In the genomic region with DNA sequence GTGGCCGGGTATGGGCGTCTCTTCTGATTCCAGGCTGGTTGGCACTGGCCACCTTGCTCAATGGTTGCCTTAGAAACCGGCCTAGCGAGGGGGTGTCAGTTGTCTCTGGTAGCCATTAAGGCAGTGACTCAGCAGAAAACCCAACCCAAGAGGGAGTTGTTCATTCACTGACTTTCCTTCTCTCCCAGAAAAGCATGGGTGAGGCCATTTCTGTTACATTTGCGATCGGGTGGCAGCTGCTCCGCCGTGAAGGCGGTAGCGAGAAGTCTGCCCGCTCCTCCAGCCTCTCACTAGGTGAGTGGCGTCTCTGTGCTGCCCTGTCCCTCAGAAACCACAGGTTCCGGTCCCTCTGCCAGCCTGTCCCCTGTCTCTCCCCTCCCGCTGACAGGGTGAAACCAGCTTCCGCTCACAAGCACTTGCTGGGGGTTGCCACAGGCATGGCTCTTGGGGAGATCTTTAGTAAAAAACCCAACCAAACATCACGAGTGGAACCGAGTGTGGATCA, we compare ENCODE assay signal across 8 cellular contexts. TPM values are rescaled to one million over a fixed set of nuclear protein-coding genes. Genes with fewer than 3 reads are reported as not detected.
DNase-seq lines count a peak whose midpoint lies in the region; ATAC-seq and TF ChIP-seq lines count a peak whose summit lies in the region.

No MANE protein-coding gene starts in this region.

- no peaks in the 10 kb centered on the region for H3K36me3 Mint-ChIP-seq in CD4-positive, alpha-beta memory T cell
- H3K36me3 Mint-ChIP-seq in activated T-helper 17 cell treated with anti-CD3 and anti-CD28 coated beads, Interleukin-2, amount 50 U/mL, for 72 hours (ENCODE audit: low read depth) = peaks cover 12% of the 10 kb centered on the region

- POLR2A ChIA-PET in CD4-positive, alpha-beta memory T cell (lab: Charles Lee; ENCODE audit: partially characterized antibody) = interaction anchor here (0.6 to 2.2 kb wide), 10 partner anchors 11 to 430 kb away, joined by 3 to 14 read pairs (median 4); partner anchors contain the start of genes HCFC1 and TMEM187

- peaks cover 10 to 18% (median 13%) of the 10 kb centered on the region in 4 donors for H3K4me1 Mint-ChIP-seq in CD4-positive, alpha-beta memory T cell
- no peaks in the 10 kb centered on the region for H3K4me1 Mint-ChIP-seq in activated T-helper 17 cell treated with anti-CD3 and anti-CD28 coated beads, Interleukin-2, amount 50 U/mL, for 72 hours

- H3K27me3 Mint-ChIP-seq in CD4-positive, alpha-beta memory T cell = no peaks in the 10 kb centered on the region
- H3K27me3 Mint-ChIP-seq in activated T-helper 17 cell treated with anti-CD3 and anti-CD28 coated beads, Interleukin-2, amount 50 U/mL, for 72 hours = no peaks in the 10 kb centered on the region

- intact Hi-C loops in CD4-positive, alpha-beta memory T cell (cut with micrococcal nuclease) = loop anchor here (1.0 kb wide), 1 partner anchor 11 kb away; no protein-coding TSS in a partner anchor
- intact Hi-C loops in right cardiac atrium (cut with DNase I) = no loop called here
- intact Hi-C loops in sigmoid colon (cut with DNase I) = no loop called here

- peak; percentile 26 to 64 (median 39) for DNase-seq in CD4-positive, alpha-beta memory T cell
- DNase-seq in NCI-H2196 (lab: John Stamatoyannopoulos, UW; ENCODE audit: unreplicated experiment) (peak; percentile 37), right cardiac atrium (no peak), sigmoid colon (no peak)
- peak; percentile 24 for DNase-seq in stimulated activated CD8-positive, alpha-beta memory T cell treated with anti-CD3 and anti-CD28 coated beads, Interleukin-4, amount 100 ng/mL, for 24 hours (ENCODE audit: low read depth)

- H3K27ac Mint-ChIP-seq in CD4-positive, alpha-beta memory T cell = peak overlapping the region; percentile 43 to 92 (median 79)
- H3K27ac Mint-ChIP-seq in activated T-helper 17 cell treated with anti-CD3 and anti-CD28 coated beads, Interleukin-2, amount 50 U/mL, for 72 hours = peak overlapping the region; percentile 85

- H3K4me3 Mint-ChIP-seq in CD4-positive, alpha-beta memory T cell = peak overlapping the region; percentile 67 to 88 (median 79)
- H3K4me3 Mint-ChIP-seq in activated T-helper 17 cell treated with anti-CD3 and anti-CD28 coated beads, Interleukin-2, amount 50 U/mL, for 72 hours = peak overlapping the region; percentile 73

- H3K9me3 ChIP-seq in CD4-positive, alpha-beta memory T cell (ENCODE audit: control insufficient read depth in 1 of 2, low read length in 2 of 2) = no peaks in the 10 kb centered on the region
- no peaks in the 10 kb centered on the region for H3K9me3 ChIP-seq in right cardiac atrium (ENCODE audit: control insufficient read depth, low read length)
- no peaks in the 10 kb centered on the region for H3K9me3 ChIP-seq in sigmoid colon

- no peak overlapping the region for H3K27ac ChIP-seq in CD4-positive, alpha-beta memory T cell (ENCODE audit: low read depth, low read length)
- H3K27ac ChIP-seq in right cardiac atrium (ENCODE audit: low read length) (no peak overlapping the region), sigmoid colon (peak overlapping the region in 1 of 4 donors; percentile 48)

- 79% methylated on average over 17 of the region's 17 CpGs for WGBS in right cardiac atrium
- 45 to 77% methylated on average over 17 of the region's 17 CpGs for WGBS in sigmoid colon, 2 donors

- ATAC-seq in GM21619 (IDR thresholded peaks at IDR 0.05; ENCODE audit: unreplicated experiment) (peak; percentile 62), right cardiac atrium (peak; percentile 40 to 58), GM19023 (IDR thresholded peaks at IDR 0.05; ENCODE audit: unreplicated experiment) (no peak)
- ATAC-seq in activated T-helper 17 cell treated with anti-CD3 and anti-CD28 coated beads, Interleukin-2, amount 50 U/mL, for 72 hours (replicated peaks) = peak; percentile 97

- H3K9me3 Mint-ChIP-seq in CD4-positive, alpha-beta memory T cell = peaks cover 0 to 3% (median 0%) of the 10 kb centered on the region in 8 donors
- no peaks in the 10 kb centered on the region for H3K9me3 Mint-ChIP-seq in activated T-helper 17 cell treated with anti-CD3 and anti-CD28 coated beads, Interleukin-2, amount 50 U/mL, for 72 hours

- no peak for TF ChIP-seq EP300 in sigmoid colon (IDR thresholded peaks at IDR 0.05)

- peak overlapping the region in 1 of 2 donors; percentile 40 for H3K4me3 ChIP-seq in CD4-positive, alpha-beta memory T cell (ENCODE audit: low read length in 2 of 2)
- no peak overlapping the region for H3K4me3 ChIP-seq in right cardiac atrium (ENCODE audit: low read length)
- no peak overlapping the region for H3K4me3 ChIP-seq in sigmoid colon

- no peaks in the 10 kb centered on the region for H3K36me3 ChIP-seq in CD4-positive, alpha-beta memory T cell (ENCODE audit: insufficient read depth, low read length)
- H3K36me3 ChIP-seq in sigmoid colon = no peaks in the 10 kb centered on the region

- TF ChIP-seq CTCF in sigmoid colon (IDR thresholded peaks at IDR 0.05) = no peak

- TF ChIP-seq POLR2A in sigmoid colon (IDR thresholded peaks at IDR 0.05) = no peak

- CTCF ChIA-PET in CD4-positive, alpha-beta memory T cell (lab: Charles Lee; ENCODE audit: partially characterized antibody) = interaction anchor here (0.7 to 1.0 kb wide), 2 partner anchors 10 to 12 kb away, joined by 3 to 4 read pairs; no protein-coding TSS in a partner anchor

- H3K4me1 ChIP-seq in CD4-positive, alpha-beta memory T cell (ENCODE audit: insufficient read depth, low read length) = peaks cover 15% of the 10 kb centered on the region
- H3K4me1 ChIP-seq in right cardiac atrium (ENCODE audit: control insufficient read depth, insufficient read depth, low read length) (no peaks in the 10 kb centered on the region), sigmoid colon (peaks cover 0 to 4% (median 0%) of the 10 kb centered on the region in 4 donors)

- H3K27me3 ChIP-seq in CD4-positive, alpha-beta memory T cell (ENCODE audit: insufficient read depth, low read length) = no peaks in the 10 kb centered on the region
- H3K27me3 ChIP-seq in right cardiac atrium (ENCODE audit: control insufficient read depth, insufficient read depth) (no peaks in the 10 kb centered on the region), sigmoid colon (no peaks in the 10 kb centered on the region)

RNA-seq across cellular contexts. Expression of gene IRAK1, which starts 17.4 kb away (rescaled TPM):
- 10 to 100 TPM; 66.9 to 74.5 TPM for total RNA-seq in CD4-positive, alpha-beta memory T cell
- polyA plus RNA-seq in CD4-positive, alpha-beta memory T cell = 10 to 100 TPM; 38.1 to 64.5 TPM
- 100 to 1,000 TPM; 113 to 224 TPM for total RNA-seq in activated T-helper 17 cell treated with anti-CD3 and anti-CD28 coated beads, Interleukin-2, amount 50 U/mL, for 72 hours
- total RNA-seq in right cardiac atrium = 10 to 100 TPM; 33.2 to 53.2 (median 43.0) TPM
- polyA plus RNA-seq in right cardiac atrium = 28.2 TPM
- total RNA-seq in sigmoid colon = 10 to 100 TPM; 26.8 to 41.7 (median 37.3) TPM
- 100 to 1,000 TPM in 1 of 3 donors, 10 to 100 TPM in 2; 67.7 to 103 (median 70.3) TPM for polyA plus RNA-seq in sigmoid colon

RNA-seq across cellular contexts. Expression of gene TMEM187, which starts 29.7 kb away (rescaled TPM):
- total RNA-seq in CD4-positive, alpha-beta memory T cell = 10 to 100 TPM; 12.8 to 14.9 TPM
- 10 to 100 TPM; 10.4 to 23.8 TPM for polyA plus RNA-seq in CD4-positive, alpha-beta memory T cell
- 1 to 10 TPM; 7.1 to 7.8 TPM for total RNA-seq in activated T-helper 17 cell treated with anti-CD3 and anti-CD28 coated beads, Interleukin-2, amount 50 U/mL, for 72 hours
- 10 to 100 TPM in 2 of 4 donors, 1 to 10 TPM in 2; 7.6 to 11.9 (median 10.4) TPM for total RNA-seq in right cardiac atrium
- 6.8 TPM for polyA plus RNA-seq in right cardiac atrium
- total RNA-seq in sigmoid colon = 1 to 10 TPM; 3.5 to 8.6 (median 4.4) TPM
- 1 to 10 TPM; 3.6 to 9.3 (median 3.7) TPM for polyA plus RNA-seq in sigmoid colon

RNA-seq across cellular contexts. Expression of gene HCFC1, which starts 30.6 kb away (rescaled TPM):
- 10 to 100 TPM; 52.6 to 53.4 TPM for total RNA-seq in CD4-positive, alpha-beta memory T cell
- polyA plus RNA-seq in CD4-positive, alpha-beta memory T cell = 10 to 100 TPM in 1 of 2 donors, 1 to 10 TPM in 1; 1.6 to 14.9 TPM
- 100 to 1,000 TPM in 1 of 2 donors, 10 to 100 TPM in 1; 85.5 to 134 TPM for total RNA-seq in activated T-helper 17 cell treated with anti-CD3 and anti-CD28 coated beads, Interleukin-2, amount 50 U/mL, for 72 hours
- total RNA-seq in right cardiac atrium = 10 to 100 TPM; 26.9 to 41.4 (median 32.9) TPM
- 17.3 TPM for polyA plus RNA-seq in right cardiac atrium
- total RNA-seq in sigmoid colon = 10 to 100 TPM; 23.5 to 57.3 (median 30.2) TPM
- polyA plus RNA-seq in sigmoid colon = 10 to 100 TPM in 1 of 3 donors, 1 to 10 TPM in 2; 7.4 to 34.4 (median 8.4) TPM

RNA-seq across cellular contexts. Expression of gene RENBP, which starts 57.8 kb away (rescaled TPM):
- total RNA-seq in CD4-positive, alpha-beta memory T cell = 10 to 100 TPM; 17.2 to 21.3 TPM
- polyA plus RNA-seq in CD4-positive, alpha-beta memory T cell = under 1 TPM in 1 of 2 donors, not detected in 1; 0.65 TPM
- total RNA-seq in activated T-helper 17 cell treated with anti-CD3 and anti-CD28 coated beads, Interleukin-2, amount 50 U/mL, for 72 hours = 1 to 10 TPM; 4.7 to 4.9 TPM
- total RNA-seq in right cardiac atrium = 10 to 100 TPM; 14.0 to 17.7 (median 15.7) TPM
- 13.3 TPM for polyA plus RNA-seq in right cardiac atrium
- total RNA-seq in sigmoid colon = 10 to 100 TPM in 3 of 4 donors, 1 to 10 TPM in 1; 9.8 to 16.8 (median 13.1) TPM
- 10 to 100 TPM; 10.2 to 15.1 (median 15.0) TPM for polyA plus RNA-seq in sigmoid colon

Comparison
In these comparisons a context has a peak if more than half of its experiments do, and no peak if none do; other contexts are left out.
1. DNase-seq: peak in CD4-positive, alpha-beta memory T cell (5 of 5), NCI-H2196 (single experiment) and stimulated activated CD8-positive, alpha-beta memory T cell treated with anti-CD3 and anti-CD28 coated beads, Interleukin-4, amount 100 ng/mL, for 24 hours (single experiment); none in right cardiac atrium (0 of 3) and sigmoid colon (single experiment).